9 cellular contexts compared by ENCODE assay signal in the genomic region with DNA sequence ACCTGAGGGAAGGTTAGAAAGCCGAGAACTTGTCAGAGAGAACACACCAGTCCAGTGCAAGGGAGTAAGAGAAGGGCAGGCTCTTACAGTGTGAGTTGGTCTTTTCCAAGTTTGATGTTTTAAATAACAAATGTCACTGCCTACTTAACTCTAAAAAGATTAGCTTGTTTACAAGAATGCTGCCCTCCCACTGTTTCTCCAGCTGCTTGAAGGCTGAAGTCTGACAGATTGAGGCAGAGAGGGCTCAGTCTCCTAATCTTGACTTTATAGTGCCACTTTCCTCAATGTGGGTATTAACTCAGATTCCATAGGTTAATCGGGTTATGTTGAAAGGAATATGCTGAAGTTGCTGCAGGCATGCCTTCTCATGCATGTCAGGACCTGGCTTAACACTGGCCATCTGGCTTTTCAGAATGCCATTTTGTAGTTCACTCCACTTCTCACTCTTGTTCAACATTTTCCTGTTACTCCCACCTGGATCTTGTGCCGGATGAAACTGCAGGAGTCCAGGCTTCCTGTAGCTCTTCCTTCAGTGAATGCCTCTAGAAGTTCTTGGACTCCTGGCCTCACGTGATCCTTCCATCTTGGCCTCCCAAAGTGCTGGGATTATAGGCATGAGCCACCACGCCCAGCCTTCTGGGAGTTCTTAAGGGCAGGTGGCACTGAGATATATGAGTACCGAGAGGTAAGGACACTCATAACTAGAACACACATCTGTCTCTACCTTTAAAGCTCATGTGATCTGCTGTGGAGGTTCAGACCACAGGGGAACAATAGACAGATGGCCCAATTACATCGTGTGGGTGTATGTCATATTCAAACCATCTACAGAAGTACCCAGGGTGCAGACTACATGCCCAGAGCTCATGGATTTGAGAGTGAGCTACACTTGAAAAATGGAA.
A peak's percentile ranks its signal among the peaks of the same experiment; 100 is the strongest.
DNase-seq lines count a peak whose midpoint lies in the region; ATAC-seq and TF ChIP-seq lines count a peak whose summit lies in the region.
"Had no signal": no experiment of that assay in that cellular context is flagged by ENCODE, and none has a peak within 500 bp of the region (broad histone marks: within the 10 kb centered on the region; RNA-seq: fewer than 3 reads in every experiment).

No MANE protein-coding gene starts in this region.

- 75% methylated on average over 4 of the region's 7 CpGs for WGBS in mammary epithelial cell (ENCODE audit: low coverage, missing lambda C conversion rate)

- H3K27me3 ChIP-seq in CD8-positive, alpha-beta memory T cell (ENCODE audit: insufficient read depth, low read length, poor library complexity, severe bottlenecking): no peaks in the 10 kb centered on the region
- no peaks in the 10 kb centered on the region for H3K27me3 ChIP-seq in mammary epithelial cell (ENCODE audit: insufficient read depth, low read length)

- dilution Hi-C loops in mammary epithelial cell (cut with HindIII; ENCODE audit: low sequenced_read_pairs): no loop called here

- H3K4me3 ChIP-seq in CD8-positive, alpha-beta memory T cell (ENCODE audit: low read length): no peak overlapping the region
- H3K4me3 ChIP-seq in mammary epithelial cell (replicated peaks in 1 of 3; ENCODE audit: insufficient read depth in 1 of 3, low read depth in 2 of 3, low read length in 3 of 3): no peak overlapping the region

- H3K9me3 Mint-ChIP-seq in CD8-positive, alpha-beta memory T cell: no peaks in the 10 kb centered on the region
- H3K9me3 Mint-ChIP-seq in WTC11: peaks cover 10% of the 10 kb centered on the region

- peaks cover 11% of the 10 kb centered on the region for H3K4me1 ChIP-seq in CD8-positive, alpha-beta memory T cell (ENCODE audit: insufficient read depth, low read length)
- peaks cover 5% of the 10 kb centered on the region for H3K4me1 ChIP-seq in mammary epithelial cell (ENCODE audit: insufficient read depth, low read length)

- POLR2A ChIA-PET in CD8-positive, alpha-beta memory T cell (lab: Charles Lee): no interaction called here
- POLR2A ChIA-PET in WTC11 (lab: Charles Lee): no interaction called here

- CTCF ChIA-PET in CD8-positive, alpha-beta memory T cell (lab: Charles Lee): interaction anchor here (1.2 to 1.5 kb wide), 2 partner anchors 11 to 17 kb away, joined by 3 to 5 read pairs; no protein-coding TSS in a partner anchor
- CTCF ChIA-PET in WTC11 (lab: Charles Lee): interaction anchor here (1.2 to 1.3 kb wide), 2 partner anchors 74 to 147 kb away, joined by 3 to 4 read pairs; no protein-coding TSS in a partner anchor
- CTCF ChIA-PET in mammary epithelial cell (lab: Charles Lee; ENCODE audit: low non-redundant PET): no interaction called here

- no peaks in the 10 kb centered on the region for H3K27me3 Mint-ChIP-seq in CD8-positive, alpha-beta memory T cell
- no peaks in the 10 kb centered on the region for H3K27me3 Mint-ChIP-seq in WTC11 (ENCODE audit: low read depth)

- no peaks in the 10 kb centered on the region for H3K79me2 ChIP-seq in mammary epithelial cell (ENCODE audit: insufficient read depth, low read length)

- no peak overlapping the region for H3K4me2 ChIP-seq in mammary epithelial cell (ENCODE audit: insufficient read depth, low read depth, low read length)

- H3K36me3 Mint-ChIP-seq in CD8-positive, alpha-beta memory T cell: peaks cover 15 to 54% (median 19%) of the 10 kb centered on the region in 3 donors
- H3K36me3 Mint-ChIP-seq in WTC11: peaks cover 12% of the 10 kb centered on the region

- peak overlapping the region in 1 of 7 donors; percentile 27 for H3K4me3 Mint-ChIP-seq in CD8-positive, alpha-beta memory T cell
- H3K4me3 Mint-ChIP-seq in WTC11: no peak overlapping the region

- no peak for TF ChIP-seq CTCF in WTC11 (IDR thresholded peaks at IDR 0.05)
- TF ChIP-seq CTCF in mammary epithelial cell (conservative IDR thresholded peaks at IDR 0.05 in 1 of 2, IDR thresholded peaks at IDR 0.05 in 1 of 2; ENCODE audit: extremely low read depth in 1 of 2, insufficient read depth in 1 of 2, low read depth in 1 of 2, low read length in 2 of 2): no peak

- H4K20me1 ChIP-seq in mammary epithelial cell (ENCODE audit: insufficient read depth, low read length): no peaks in the 10 kb centered on the region

- intact Hi-C loops in mammary epithelial cell (cut with micrococcal nuclease): loop anchor here (5.0 to 10.0 kb wide), 3 partner anchors 87 to 1125 kb away; no protein-coding TSS in a partner anchor

- in situ Hi-C loops in mammary epithelial cell (cut with MboI; ENCODE audit: low sequenced_read_pairs in 2 of 2): loop anchor here in 1 of 2 donors (25.0 kb wide), 1 partner anchor 942 kb away; no protein-coding TSS in a partner anchor

- H2AFZ ChIP-seq in mammary epithelial cell (ENCODE audit: low read depth, low read length): no peak overlapping the region

- ATAC-seq in GM18909 (IDR thresholded peaks at IDR 0.05; ENCODE audit: poor library complexity, unreplicated experiment) (peak; percentile 86), HG02970 (IDR thresholded peaks at IDR 0.05; ENCODE audit: low FRiP score, unreplicated experiment) (peak; percentile 83), WTC11 (peak; percentile 66)

- H3K27ac ChIP-seq in CD8-positive, alpha-beta memory T cell (ENCODE audit: low read depth, low read length): no peak overlapping the region
- H3K27ac ChIP-seq in mammary epithelial cell (ENCODE audit: insufficient read depth, low read depth, low read length): no peak overlapping the region

- no peaks in the 10 kb centered on the region for H3K36me3 ChIP-seq in CD8-positive, alpha-beta memory T cell (ENCODE audit: insufficient read depth, low read length)
- H3K36me3 ChIP-seq in mammary epithelial cell (ENCODE audit: insufficient read depth, low read length): no peaks in the 10 kb centered on the region

- no TSS peak for BruUV-seq in mammary epithelial cell (replicated peaks; lab: Mats Ljungman, UMichigan)

- H3K4me1 Mint-ChIP-seq in CD8-positive, alpha-beta memory T cell: peaks cover 39 to 53% (median 50%) of the 10 kb centered on the region in 3 donors
- peaks cover 63% of the 10 kb centered on the region for H3K4me1 Mint-ChIP-seq in WTC11

- no peak overlapping the region for H3K9ac ChIP-seq in mammary epithelial cell (ENCODE audit: insufficient read depth, low read length)

- H3K27ac Mint-ChIP-seq in CD8-positive, alpha-beta memory T cell: peak overlapping the region; percentile 36 to 90 (median 69)
- H3K27ac Mint-ChIP-seq in WTC11: peak overlapping the region; percentile 69; the same call in 1 of the 2 replicates

- DNase-seq in CD8-positive, alpha-beta memory T cell: no peak
- DNase-seq in WTC11 (ENCODE audit: low spot score) (no peak), mammary epithelial cell (no peak), GOT3 (lab: John Stamatoyannopoulos, UW) (no peak), NCI-H526 treated with DMSO at 0.1 percent for 48 hours (lab: John Stamatoyannopoulos, UW) (no peak)
- DNase-seq in activated CD4-positive, CD25-positive, alpha-beta regulatory T cell treated with anti-CD3 and anti-CD28 coated beads, Interleukin-2, amount 50 U/mL, for 72 hours: no peak
- DNase-seq: erythroblast had no signal

- no peaks in the 10 kb centered on the region for H3K9me3 ChIP-seq in CD8-positive, alpha-beta memory T cell (ENCODE audit: low read length)
- H3K9me3 ChIP-seq in mammary epithelial cell (replicated peaks; ENCODE audit: insufficient read depth, low read length): no peaks in the 10 kb centered on the region

TF ChIP-seq in WTC11, 78 proteins besides CTCF, POLR2A, EP300 and RAD21 (continues in another document):
- no peak for TF ChIP-seq FOXP1 (CRISPR knock-in tag; IDR thresholded peaks at IDR 0.05; ENCODE audit: borderline replicate concordance)
- 0 out of 2 replicates have a peak, but pooled peaks have one; percentile 25 for TF ChIP-seq TEAD1 (CRISPR knock-in tag; IDR thresholded peaks at IDR 0.05)
- no peak for TF ChIP-seq SOX15 (CRISPR knock-in tag; IDR thresholded peaks at IDR 0.05)
- TF ChIP-seq, protein P1, sequence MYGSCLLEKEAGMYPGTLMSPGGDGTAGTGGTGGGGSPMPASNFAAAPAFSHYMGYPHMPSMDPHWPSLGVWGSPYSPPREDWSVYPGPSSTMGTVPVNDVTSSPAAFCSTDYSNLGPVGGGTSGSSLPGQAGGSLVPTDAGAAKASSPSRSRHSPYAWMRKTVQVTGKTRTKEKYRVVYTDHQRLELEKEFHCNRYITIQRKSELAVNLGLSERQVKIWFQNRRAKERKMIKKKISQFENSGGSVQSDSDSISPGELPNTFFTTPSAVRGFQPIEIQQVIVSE (CRISPR knock-in tag; IDR thresholded peaks at IDR 0.05; ENCODE audit: borderline replicate concordance): no peak
- TF ChIP-seq FOXK1 (CRISPR knock-in tag; IDR thresholded peaks at IDR 0.05): peak; percentile 62; the same call in 1 of the 2 replicates
- TF ChIP-seq, protein P2, sequence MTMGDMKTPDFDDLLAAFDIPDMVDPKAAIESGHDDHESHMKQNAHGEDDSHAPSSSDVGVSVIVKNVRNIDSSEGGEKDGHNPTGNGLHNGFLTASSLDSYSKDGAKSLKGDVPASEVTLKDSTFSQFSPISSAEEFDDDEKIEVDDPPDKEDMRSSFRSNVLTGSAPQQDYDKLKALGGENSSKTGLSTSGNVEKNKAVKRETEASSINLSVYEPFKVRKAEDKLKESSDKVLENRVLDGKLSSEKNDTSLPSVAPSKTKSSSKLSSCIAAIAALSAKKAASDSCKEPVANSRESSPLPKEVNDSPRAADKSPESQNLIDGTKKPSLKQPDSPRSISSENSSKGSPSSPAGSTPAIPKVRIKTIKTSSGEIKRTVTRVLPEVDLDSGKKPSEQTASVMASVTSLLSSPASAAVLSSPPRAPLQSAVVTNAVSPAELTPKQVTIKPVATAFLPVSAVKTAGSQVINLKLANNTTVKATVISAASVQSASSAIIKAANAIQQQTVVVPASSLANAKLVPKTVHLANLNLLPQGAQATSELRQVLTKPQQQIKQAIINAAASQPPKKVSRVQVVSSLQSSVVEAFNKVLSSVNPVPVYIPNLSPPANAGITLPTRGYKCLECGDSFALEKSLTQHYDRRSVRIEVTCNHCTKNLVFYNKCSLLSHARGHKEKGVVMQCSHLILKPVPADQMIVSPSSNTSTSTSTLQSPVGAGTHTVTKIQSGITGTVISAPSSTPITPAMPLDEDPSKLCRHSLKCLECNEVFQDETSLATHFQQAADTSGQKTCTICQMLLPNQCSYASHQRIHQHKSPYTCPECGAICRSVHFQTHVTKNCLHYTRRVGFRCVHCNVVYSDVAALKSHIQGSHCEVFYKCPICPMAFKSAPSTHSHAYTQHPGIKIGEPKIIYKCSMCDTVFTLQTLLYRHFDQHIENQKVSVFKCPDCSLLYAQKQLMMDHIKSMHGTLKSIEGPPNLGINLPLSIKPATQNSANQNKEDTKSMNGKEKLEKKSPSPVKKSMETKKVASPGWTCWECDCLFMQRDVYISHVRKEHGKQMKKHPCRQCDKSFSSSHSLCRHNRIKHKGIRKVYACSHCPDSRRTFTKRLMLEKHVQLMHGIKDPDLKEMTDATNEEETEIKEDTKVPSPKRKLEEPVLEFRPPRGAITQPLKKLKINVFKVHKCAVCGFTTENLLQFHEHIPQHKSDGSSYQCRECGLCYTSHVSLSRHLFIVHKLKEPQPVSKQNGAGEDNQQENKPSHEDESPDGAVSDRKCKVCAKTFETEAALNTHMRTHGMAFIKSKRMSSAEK (CRISPR knock-in tag; IDR thresholded peaks at IDR 0.05; ENCODE audit: borderline replicate concordance): no peak
